8 cellular contexts compared by ENCODE assay signal in genomic region chr7:135620980-135621850, GRCh38. TPM values are rescaled to one million over a fixed set of nuclear protein-coding genes. Genes with fewer than 3 reads are reported as not detected.
DNase-seq lines count a peak whose midpoint lies in the region; ATAC-seq and TF ChIP-seq lines count a peak whose summit lies in the region.

No MANE protein-coding gene starts in this region.

- H3K4me1 ChIP-seq in GM23338 (ENCODE audit: insufficient read depth) (no peaks in the 10 kb centered on the region), psoas muscle (no peaks in the 10 kb centered on the region)

- H3K9me3 Mint-ChIP-seq in GM23338 (no peaks in the 10 kb centered on the region), glutamatergic neuron (ENCODE audit: unreplicated experiment) (no peaks in the 10 kb centered on the region)
- no peaks in the 10 kb centered on the region for H3K9me3 Mint-ChIP-seq in activated CD8-positive, alpha-beta T cell treated with anti-CD3 and anti-CD28 coated beads for 36 hours

- POLR2A ChIA-PET in activated CD8-positive, alpha-beta T cell treated with anti-CD3 and anti-CD28 coated beads for 36 hours (lab: Charles Lee) = no interaction called here

- H3K4me1 Mint-ChIP-seq in GM23338 (no peaks in the 10 kb centered on the region), glutamatergic neuron (ENCODE audit: low read depth, unreplicated experiment) (no peaks in the 10 kb centered on the region)
- H3K4me1 Mint-ChIP-seq in activated CD8-positive, alpha-beta T cell treated with anti-CD3 and anti-CD28 coated beads for 36 hours (ENCODE audit: low read depth) = no peaks in the 10 kb centered on the region

- H3K27ac Mint-ChIP-seq in GM23338 (no peak overlapping the region), glutamatergic neuron (ENCODE audit: unreplicated experiment) (no peak overlapping the region)
- H3K27ac Mint-ChIP-seq in activated CD8-positive, alpha-beta T cell treated with anti-CD3 and anti-CD28 coated beads for 36 hours = no peak overlapping the region

- H3K4me3 ChIP-seq in GM23338 (no peak overlapping the region), psoas muscle (no peak overlapping the region)

- H3K4me2 ChIP-seq in GM23338 = no peak overlapping the region

- peaks cover 57% of the 10 kb centered on the region for H3K36me3 ChIP-seq in GM23338 (ENCODE audit: insufficient read depth)
- peaks cover 6 to 94% of the 10 kb centered on the region in 2 donors for H3K36me3 ChIP-seq in psoas muscle (ENCODE audit: insufficient read depth in 1 of 2, low read depth in 1 of 2)

- peaks cover 2% of the 10 kb centered on the region for H3K27me3 Mint-ChIP-seq in GM23338 (ENCODE audit: insufficient read depth, low read depth, poor library complexity)
- no peaks in the 10 kb centered on the region for H3K27me3 Mint-ChIP-seq in activated CD8-positive, alpha-beta T cell treated with anti-CD3 and anti-CD28 coated beads for 36 hours
- H3K27me3 Mint-ChIP-seq in glutamatergic neuron (ENCODE audit: unreplicated experiment) = no peaks in the 10 kb centered on the region

- peaks cover 3% of the 10 kb centered on the region for H3F3A ChIP-seq in GM23338 (replicated peaks; ENCODE audit: low read depth)

- H3K27me3 ChIP-seq in GM23338 (ENCODE audit: insufficient read depth) (no peaks in the 10 kb centered on the region), psoas muscle (ENCODE audit: insufficient read depth in 3 of 3, low read length in 2 of 3) (no peaks in the 10 kb centered on the region)

- DNase-seq in COLO668 (lab: John Stamatoyannopoulos, UW; ENCODE audit: unreplicated experiment) (peak; percentile 23), GM23338 (ENCODE audit: low spot score) (peak; percentile 92), NCI-H2196 (lab: John Stamatoyannopoulos, UW; ENCODE audit: unreplicated experiment) (peak; percentile 80), glutamatergic neuron (no peak), psoas muscle (no peak)
- peak; percentile 41 for DNase-seq in activated CD8-positive, alpha-beta T cell treated with anti-CD3 and anti-CD28 coated beads for 36 hours

- CTCF ChIA-PET in activated CD8-positive, alpha-beta T cell treated with anti-CD3 and anti-CD28 coated beads for 36 hours (lab: Charles Lee) = interaction anchor here (0.6 to 2.6 kb wide), 19 partner anchors 9 to 176 kb away, joined by 3 to 15 read pairs (median 4); no protein-coding TSS in a partner anchor

- H3K27ac ChIP-seq in GM23338 (ENCODE audit: low read depth) = no peak overlapping the region
- no peak overlapping the region for H3K27ac ChIP-seq in psoas muscle

- intact Hi-C loops in activated CD8-positive, alpha-beta T cell treated with anti-CD3 and anti-CD28 coated beads for 36 hours (cut with micrococcal nuclease) = no loop called here
- intact Hi-C loops in psoas muscle (cut with DNase I) = no loop called here

- H3K9me2 ChIP-seq in GM23338 (ENCODE audit: insufficient read depth) = no peaks in the 10 kb centered on the region

- H4K20me1 ChIP-seq in GM23338 (replicated peaks; ENCODE audit: insufficient read depth) = peaks cover 4% of the 10 kb centered on the region; the same call in 1 of the 2 replicates

- H3K9me3 ChIP-seq in psoas muscle = no peaks in the 10 kb centered on the region

- H3K79me2 ChIP-seq in GM23338 (replicated peaks; ENCODE audit: insufficient read depth) = no peaks in the 10 kb centered on the region; the same call in 1 of the 2 replicates

- peaks cover 77% of the 10 kb centered on the region for H3K36me3 Mint-ChIP-seq in GM23338 (ENCODE audit: low read depth)
- peaks cover 26% of the 10 kb centered on the region for H3K36me3 Mint-ChIP-seq in activated CD8-positive, alpha-beta T cell treated with anti-CD3 and anti-CD28 coated beads for 36 hours (ENCODE audit: low read depth)
- H3K36me3 Mint-ChIP-seq in glutamatergic neuron (ENCODE audit: unreplicated experiment) = no peaks in the 10 kb centered on the region

- WGBS in psoas muscle, 3 donors = 72 to 82% (median 73%) methylated on average over 1 of the region's 1 CpG

- H2AFZ ChIP-seq in GM23338 = no peak overlapping the region

- TF ChIP-seq CTCF in GM23338 (conservative IDR thresholded peaks at IDR 0.05; ENCODE audit: low read depth in 2 of 2) (peak; percentile 68 to 98), glutamatergic neuron (IDR thresholded peaks at IDR 0.05; ENCODE audit: partially characterized antibody, unreplicated experiment) (peak; percentile 87), psoas muscle (IDR thresholded peaks at IDR 0.05) (peak; percentile 82)
- peak; percentile 90 for TF ChIP-seq CTCF in activated CD8-positive, alpha-beta T cell treated with anti-CD3 and anti-CD28 coated beads for 36 hours (IDR thresholded peaks at IDR 0.05)

- H3K4me3 Mint-ChIP-seq in GM23338 (no peak overlapping the region), glutamatergic neuron (ENCODE audit: unreplicated experiment) (no peak overlapping the region)
- H3K4me3 Mint-ChIP-seq in activated CD8-positive, alpha-beta T cell treated with anti-CD3 and anti-CD28 coated beads for 36 hours = no peak overlapping the region

- peak; percentile 47; the same call in 2 of the 3 replicates for ATAC-seq in GM23338
- no peak for ATAC-seq in activated CD8-positive, alpha-beta T cell treated with anti-CD3 and anti-CD28 coated beads for 36 hours
- peak in 1 of 4 donors; percentile 49 for ATAC-seq in psoas muscle
- ATAC-seq in GM19328 (IDR thresholded peaks at IDR 0.05; ENCODE audit: unreplicated experiment) = no peak
- no peak for ATAC-seq in HG02870 (IDR thresholded peaks at IDR 0.05; ENCODE audit: unreplicated experiment)

TF ChIP-seq in GM23338, 12 proteins besides CTCF, POLR2A, EP300 and RAD21 (continues in another document):
- TF ChIP-seq EZH2phosphoT487 (IDR thresholded peaks at IDR 0.05; ENCODE audit: unreplicated experiment) = no peak
- no peak for TF ChIP-seq JUNB (IDR thresholded peaks at IDR 0.05; ENCODE audit: unreplicated experiment)
- TF ChIP-seq STAT1 (IDR thresholded peaks at IDR 0.05; ENCODE audit: unreplicated experiment) = no peak
- TF ChIP-seq ZNF462 (CRISPR knock-in tag; IDR thresholded peaks at IDR 0.05) = no peak
- TF ChIP-seq ZNF331 (CRISPR knock-in tag; IDR thresholded peaks at IDR 0.05; ENCODE audit: low read depth) = no peak
- no peak for TF ChIP-seq CREB1 (CRISPR knock-in tag; IDR thresholded peaks at IDR 0.05; ENCODE audit: low read depth)

RNA-seq across cellular contexts. Expression of gene STMP1, which starts 41.1 kb away (rescaled TPM):
- 23.0 and 25.1 TPM in 2 replicates for total RNA-seq in GM23338 (2014; rRNA removed; shearing (Covaris generic))
- polyA plus RNA-seq in GM23338 (2016; fragmentation: Nextera tagmentation; extraction: Ambion mirVana) (71.8 and 78.4 TPM in 2 replicates), psoas muscle (10 to 100 TPM; 17.1 to 42.0 (median 25.8) TPM)
- total RNA-seq in activated CD8-positive, alpha-beta T cell treated with anti-CD3 and anti-CD28 coated beads for 36 hours = 10 to 100 TPM; 21.1 to 23.4 TPM
- total RNA-seq in glutamatergic neuron (ENCODE audit: unreplicated experiment) (54.6 TPM), psoas muscle (10 to 100 TPM; 23.9 to 28.0 (median 24.9) TPM)

Comparison
In these comparisons a context has a peak if more than half of its experiments do, and no peak if none do; other contexts are left out.
1. DNase-seq: peak in COLO668 (single experiment), GM23338 (single experiment), NCI-H2196 (single experiment) and activated CD8-positive, alpha-beta T cell treated with anti-CD3 and anti-CD28 coated beads for 36 hours (single experiment); none in glutamatergic neuron (single experiment) and psoas muscle (0 of 2).
2. Peak in every context shown above with its lines, with median percentiles within 50 percentile points of each other: CTCF ChIP-seq.